Comparison of ENCODE assay signal across 8 cellular contexts in the genomic region with DNA sequence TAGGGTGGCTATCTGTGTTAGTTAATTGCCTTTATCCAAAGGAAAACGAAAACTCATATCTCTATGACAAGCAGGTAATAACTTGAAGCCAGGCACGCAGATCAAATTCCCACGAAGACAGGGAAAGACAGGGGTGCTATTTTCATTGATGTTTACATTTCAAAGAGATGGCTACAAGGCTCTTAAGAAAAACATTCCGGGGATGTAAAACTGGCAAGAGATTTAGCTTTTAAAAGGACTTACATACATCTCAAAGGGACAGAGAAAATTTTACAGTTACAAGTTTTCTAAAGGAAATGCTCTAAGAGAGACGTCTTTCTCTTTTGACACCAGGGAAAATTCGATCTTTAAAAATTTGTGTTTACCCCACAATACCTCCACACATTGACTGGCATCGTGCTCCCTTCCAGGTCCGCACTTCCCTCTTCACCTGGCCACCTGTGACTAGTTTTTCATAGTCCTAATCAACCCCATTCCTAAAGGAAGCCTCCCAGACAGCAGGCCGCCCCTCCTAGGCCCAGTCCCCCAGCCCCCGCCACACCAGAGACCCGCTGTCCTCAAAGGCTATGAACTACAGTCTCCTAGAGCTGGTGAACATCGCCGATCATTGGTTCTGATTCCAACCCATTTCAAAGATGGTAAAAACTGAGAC. TPM values are rescaled to one million over a fixed set of nuclear protein-coding genes. Genes with fewer than 3 reads are reported as not detected.
DNase-seq lines count a peak whose midpoint lies in the region; ATAC-seq lines count a peak whose summit lies in the region.

No MANE protein-coding gene starts in this region.

- DNase-seq in NCI-H2171 treated with DMSO at 0.1 percent for 48 hours (lab: John Stamatoyannopoulos, UW) (peak; percentile 5), NCI-H2171 (lab: John Stamatoyannopoulos, UW) (no peak), KG1 (lab: John Stamatoyannopoulos, UW) (no peak), NCI-H2029 treated with DMSO at 0.1 percent for 48 hours (lab: John Stamatoyannopoulos, UW) (no peak), SHP77 treated with DMSO at 0.1 percent for 48 hours (lab: John Stamatoyannopoulos, UW) (no peak)
- no peak for DNase-seq in activated CD4-positive, alpha-beta memory T cell treated with anti-CD3 and anti-CD28 coated beads for 36 hours
- DNase-seq in stimulated activated naive CD8-positive, alpha-beta T cell treated with anti-CD3 and anti-CD28 coated beads, Interleukin-15, amount 100 ng/mL, for 72 hours, result no peak

- H3K4me3 ChIP-seq in iPS-11a (ENCODE audit: low read depth, low read length), result peak overlapping the region; percentile 30

- no peaks in the 10 kb centered on the region for H3K27me3 Mint-ChIP-seq in activated CD4-positive, alpha-beta memory T cell treated with anti-CD3 and anti-CD28 coated beads for 36 hours
- no peaks in the 10 kb centered on the region for H3K27me3 Mint-ChIP-seq in stimulated activated naive CD8-positive, alpha-beta T cell treated with anti-CD3 and anti-CD28 coated beads, Interleukin-15, amount 100 ng/mL, for 72 hours

- peak overlapping the region; percentile 93 for H3K27ac Mint-ChIP-seq in activated CD4-positive, alpha-beta memory T cell treated with anti-CD3 and anti-CD28 coated beads for 36 hours
- H3K27ac Mint-ChIP-seq in stimulated activated naive CD8-positive, alpha-beta T cell treated with anti-CD3 and anti-CD28 coated beads, Interleukin-15, amount 100 ng/mL, for 72 hours, result peak overlapping the region; percentile 96 to 99

- no peak for ATAC-seq in stimulated activated naive CD8-positive, alpha-beta T cell treated with anti-CD3 and anti-CD28 coated beads, Interleukin-15, amount 100 ng/mL, for 72 hours

- no peaks in the 10 kb centered on the region for H3K9me3 Mint-ChIP-seq in activated CD4-positive, alpha-beta memory T cell treated with anti-CD3 and anti-CD28 coated beads for 36 hours
- no peaks in the 10 kb centered on the region for H3K9me3 Mint-ChIP-seq in stimulated activated naive CD8-positive, alpha-beta T cell treated with anti-CD3 and anti-CD28 coated beads, Interleukin-15, amount 100 ng/mL, for 72 hours

- intact Hi-C loops in activated CD4-positive, alpha-beta memory T cell treated with anti-CD3 and anti-CD28 coated beads for 36 hours (cut with micrococcal nuclease), result loop anchor here (2.0 to 5.0 kb wide), 4 partner anchors 67 to 462 kb away; a partner anchor contains a TSS

- peak overlapping the region; percentile 80 for H3K4me3 Mint-ChIP-seq in activated CD4-positive, alpha-beta memory T cell treated with anti-CD3 and anti-CD28 coated beads for 36 hours
- peak overlapping the region; percentile 84 to 94 for H3K4me3 Mint-ChIP-seq in stimulated activated naive CD8-positive, alpha-beta T cell treated with anti-CD3 and anti-CD28 coated beads, Interleukin-15, amount 100 ng/mL, for 72 hours

- H3K36me3 Mint-ChIP-seq in activated CD4-positive, alpha-beta memory T cell treated with anti-CD3 and anti-CD28 coated beads for 36 hours, result peaks cover 13% of the 10 kb centered on the region

- H3K4me1 Mint-ChIP-seq in activated CD4-positive, alpha-beta memory T cell treated with anti-CD3 and anti-CD28 coated beads for 36 hours (ENCODE audit: low read depth), result peaks cover 43% of the 10 kb centered on the region
- peaks cover 45% of the 10 kb centered on the region for H3K4me1 Mint-ChIP-seq in stimulated activated naive CD8-positive, alpha-beta T cell treated with anti-CD3 and anti-CD28 coated beads, Interleukin-15, amount 100 ng/mL, for 72 hours

- CTCF ChIA-PET in activated CD4-positive, alpha-beta memory T cell treated with anti-CD3 and anti-CD28 coated beads for 36 hours (lab: Charles Lee), result no interaction called here

- POLR2A ChIA-PET in activated CD4-positive, alpha-beta memory T cell treated with anti-CD3 and anti-CD28 coated beads for 36 hours (lab: Charles Lee), result no interaction called here

RNA-seq across cellular contexts. Expression of a gene that starts 0.7 kb away (rescaled TPM):
- total RNA-seq in activated CD4-positive, alpha-beta memory T cell treated with anti-CD3 and anti-CD28 coated beads for 36 hours, result 10 to 100 TPM; 66.4 to 68.6 TPM

RNA-seq across cellular contexts. Expression of a gene that starts 21.9 kb away (rescaled TPM):
- total RNA-seq in activated CD4-positive, alpha-beta memory T cell treated with anti-CD3 and anti-CD28 coated beads for 36 hours, result 10 to 100 TPM; 85.6 to 92.8 TPM

RNA-seq across cellular contexts. Expression of a gene that starts 59.4 kb away (rescaled TPM):
- total RNA-seq in activated CD4-positive, alpha-beta memory T cell treated with anti-CD3 and anti-CD28 coated beads for 36 hours, result 1 to 10 TPM in 1 of 2 experiments, under 1 TPM in 1; 0.83 to 1.3 TPM
